Comparison of ENCODE assay signal across 9 cellular contexts in the genomic region with DNA sequence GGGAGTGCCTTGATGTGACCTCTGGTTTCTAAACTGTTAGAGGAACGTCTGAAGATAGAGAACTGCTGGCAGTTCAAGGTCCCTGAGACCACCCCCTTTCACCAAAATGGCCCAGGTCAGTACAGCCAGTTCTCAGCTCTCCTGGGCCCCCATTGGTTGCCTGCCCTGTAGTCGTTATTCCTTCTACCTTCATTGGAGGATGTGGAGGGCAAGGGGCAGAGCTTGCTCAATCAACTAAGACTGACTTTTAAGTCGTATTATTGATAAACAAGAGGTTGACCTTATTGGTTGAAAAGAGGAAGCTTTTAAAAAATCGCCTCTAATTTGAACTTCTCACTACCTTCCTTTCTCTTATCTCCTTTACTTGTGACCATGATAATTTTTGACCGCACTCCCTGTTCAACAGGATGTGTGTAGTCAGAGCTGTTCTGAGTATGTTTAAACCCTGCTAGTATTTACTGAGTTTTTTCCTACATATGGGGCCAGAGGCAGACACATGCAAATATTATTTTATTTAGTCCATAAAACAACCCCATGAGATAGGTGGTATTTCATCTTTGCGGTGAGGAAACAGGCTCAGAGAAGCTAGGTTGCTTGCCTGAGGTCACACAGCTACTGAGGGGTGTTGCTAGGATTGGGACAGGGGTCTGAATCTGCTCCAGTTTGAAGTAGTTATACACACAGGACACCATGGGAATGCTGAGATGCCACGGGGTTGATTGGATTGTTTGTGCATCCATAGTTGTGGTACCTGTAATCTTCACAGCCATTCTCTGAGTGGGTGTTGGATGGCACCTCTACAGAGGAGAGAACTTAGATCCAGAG. TPM values are rescaled to one million over a fixed set of nuclear protein-coding genes. Genes with fewer than 3 reads are reported as not detected.
DNase-seq lines count a peak whose midpoint lies in the region; ATAC-seq and FAIRE-seq lines count a peak whose summit lies in the region.
"Had no signal": no experiment of that assay in that cellular context is flagged by ENCODE, and none has a peak within 500 bp of the region (broad histone marks: within the 10 kb centered on the region; RNA-seq: fewer than 3 reads in every experiment).

No MANE protein-coding gene starts in this region.

- H3K36me3 ChIP-seq in subcutaneous abdominal adipose tissue (ENCODE audit: control insufficient read depth in 5 of 5, insufficient read depth in 5 of 5, low read length in 5 of 5), result peaks cover 0 to 27% (median 11%) of the 10 kb centered on the region in 5 donors
- H3K36me3 ChIP-seq: ovary had no signal

- peak overlapping the region in 2 of 5 donors; percentile 29 to 48 for H3K4me3 ChIP-seq in subcutaneous abdominal adipose tissue (ENCODE audit: low read depth in 1 of 5, low read length in 5 of 5)

- CTCF ChIA-PET in activated CD8-positive, alpha-beta memory T cell treated with anti-CD3 and anti-CD28 coated beads, Interleukin-2, amount 10 ng/mL, durations not matched to agents 7 days and 5 days (lab: Charles Lee), result interaction anchor here (1.2 to 3.5 kb wide), 4 partner anchors 10 to 552 kb away, joined by 3 to 19 read pairs (median 4); no protein-coding TSS in a partner anchor

- H3K36me3 Mint-ChIP-seq in activated CD8-positive, alpha-beta memory T cell treated with anti-CD3 and anti-CD28 coated beads, Interleukin-2, amount 10 ng/mL, durations not matched to agents 7 days and 5 days, result no peaks in the 10 kb centered on the region
- peaks cover 56% of the 10 kb centered on the region for H3K36me3 Mint-ChIP-seq in dendritic cell treated with granulocyte-macrophage colony-stimulating factor and Interleukin-4, amounts not matched to agents 40 ng/mL and 50 ng/mL, for 4 days (ENCODE audit: low read depth)

- peak overlapping the region; percentile 88 for H3K27ac ChIP-seq in subcutaneous abdominal adipose tissue (ENCODE audit: low read depth, low read length)

- peaks cover 65% of the 10 kb centered on the region for H3K4me1 Mint-ChIP-seq in activated CD8-positive, alpha-beta memory T cell treated with anti-CD3 and anti-CD28 coated beads, Interleukin-2, amount 10 ng/mL, durations not matched to agents 7 days and 5 days
- peaks cover 84% of the 10 kb centered on the region for H3K4me1 Mint-ChIP-seq in dendritic cell treated with granulocyte-macrophage colony-stimulating factor and Interleukin-4, amounts not matched to agents 40 ng/mL and 50 ng/mL, for 4 days (ENCODE audit: low read depth)

- peak overlapping the region; percentile 81 for H3K27ac Mint-ChIP-seq in activated CD8-positive, alpha-beta memory T cell treated with anti-CD3 and anti-CD28 coated beads, Interleukin-2, amount 10 ng/mL, durations not matched to agents 7 days and 5 days
- H3K27ac Mint-ChIP-seq in dendritic cell treated with granulocyte-macrophage colony-stimulating factor and Interleukin-4, amounts not matched to agents 40 ng/mL and 50 ng/mL, for 4 days, result peak overlapping the region; percentile 98

- H3K9me3 ChIP-seq in subcutaneous abdominal adipose tissue (ENCODE audit: control insufficient read depth in 5 of 5, low read length in 5 of 5), result no peaks in the 10 kb centered on the region
- H3K9me3 ChIP-seq: ovary had no signal

- DNase-seq in activated CD8-positive, alpha-beta memory T cell treated with anti-CD3 and anti-CD28 coated beads, Interleukin-2, amount 10 ng/mL, durations not matched to agents 7 days and 5 days, result no peak
- no peak for DNase-seq in activated CD8-positive, alpha-beta memory T cell treated with anti-CD3 and anti-CD28 coated beads, Interleukin-2, amount 50 U/mL, for 48 hours
- DNase-seq in iPS-NIHi11 (ENCODE audit: low spot score) (no peak), frontal cortex (ENCODE audit: low spot score in 2 of 2) (no peak)
- DNase-seq: ovary had no signal

- no peaks in the 10 kb centered on the region for H3K27me3 ChIP-seq in subcutaneous abdominal adipose tissue (ENCODE audit: control insufficient read depth in 5 of 5, insufficient read depth in 4 of 5, low read length in 5 of 5)
- H3K27me3 ChIP-seq: ovary had no signal

- peak overlapping the region; percentile 72 for H3K4me3 Mint-ChIP-seq in activated CD8-positive, alpha-beta memory T cell treated with anti-CD3 and anti-CD28 coated beads, Interleukin-2, amount 10 ng/mL, durations not matched to agents 7 days and 5 days
- H3K4me3 Mint-ChIP-seq in dendritic cell treated with granulocyte-macrophage colony-stimulating factor and Interleukin-4, amounts not matched to agents 40 ng/mL and 50 ng/mL, for 4 days, result peak overlapping the region; percentile 96

- no peak for FAIRE-seq in frontal cortex (lab: Jason Lieb, UNC)

- no peaks in the 10 kb centered on the region for H3K27me3 Mint-ChIP-seq in activated CD8-positive, alpha-beta memory T cell treated with anti-CD3 and anti-CD28 coated beads, Interleukin-2, amount 10 ng/mL, durations not matched to agents 7 days and 5 days
- no peaks in the 10 kb centered on the region for H3K27me3 Mint-ChIP-seq in dendritic cell treated with granulocyte-macrophage colony-stimulating factor and Interleukin-4, amounts not matched to agents 40 ng/mL and 50 ng/mL, for 4 days

- H3K9ac ChIP-seq in subcutaneous abdominal adipose tissue (ENCODE audit: low read length in 5 of 5), result peak overlapping the region in 2 of 5 donors; percentile 22 to 65

- no peaks in the 10 kb centered on the region for H3K9me3 Mint-ChIP-seq in activated CD8-positive, alpha-beta memory T cell treated with anti-CD3 and anti-CD28 coated beads, Interleukin-2, amount 10 ng/mL, durations not matched to agents 7 days and 5 days (ENCODE audit: low read depth)
- H3K9me3 Mint-ChIP-seq in dendritic cell treated with granulocyte-macrophage colony-stimulating factor and Interleukin-4, amounts not matched to agents 40 ng/mL and 50 ng/mL, for 4 days, result no peaks in the 10 kb centered on the region

- intact Hi-C loops in dendritic cell treated with granulocyte-macrophage colony-stimulating factor and Interleukin-4, amounts not matched to agents 40 ng/mL and 50 ng/mL, for 4 days (cut with micrococcal nuclease), result no loop called here

- H3K4me1 ChIP-seq in subcutaneous abdominal adipose tissue (ENCODE audit: control insufficient read depth in 5 of 5, insufficient read depth in 5 of 5, low read length in 5 of 5), result peaks cover 14 to 85% (median 76%) of the 10 kb centered on the region in 5 donors

- ATAC-seq in activated CD8-positive, alpha-beta memory T cell treated with anti-CD3 and anti-CD28 coated beads, Interleukin-2, amount 10 ng/mL, durations not matched to agents 7 days and 5 days, result no peak
- ATAC-seq in HG03378 (IDR thresholded peaks at IDR 0.05; ENCODE audit: unreplicated experiment) (peak; percentile 54), GM21515 (IDR thresholded peaks at IDR 0.05; ENCODE audit: unreplicated experiment) (no peak)

RNA-seq across cellular contexts. Expression of a gene that starts 2.9 kb away (rescaled TPM):
- total RNA-seq in activated CD8-positive, alpha-beta memory T cell treated with anti-CD3 and anti-CD28 coated beads, Interleukin-2, amount 10 ng/mL, durations not matched to agents 7 days and 5 days, result 1 to 10 TPM; 6.0 to 8.2 TPM
- total RNA-seq in frontal cortex, result 6.1 TPM

RNA-seq across cellular contexts. Expression of a gene that starts 2.9 kb away (rescaled TPM):
- total RNA-seq in activated CD8-positive, alpha-beta memory T cell treated with anti-CD3 and anti-CD28 coated beads, Interleukin-2, amount 10 ng/mL, durations not matched to agents 7 days and 5 days, result 10 to 100 TPM; 11.4 to 14.5 TPM
- 16.7 TPM for total RNA-seq in frontal cortex
